Comparison of ENCODE assay signal across 9 cellular contexts in genomic region chr19:11736696-11737095, GRCh38. TPM values are rescaled to one million over a fixed set of nuclear protein-coding genes. Genes with fewer than 3 reads are reported as not detected.
DNase-seq lines count a peak whose midpoint lies in the region; ATAC-seq, FAIRE-seq and TF ChIP-seq lines count a peak whose summit lies in the region.
"Had no signal": no experiment of that assay in that cellular context is flagged by ENCODE, and none has a peak within 500 bp of the region (broad histone marks: within the 10 kb centered on the region; RNA-seq: fewer than 3 reads in every experiment).

No MANE protein-coding gene starts in this region.

- H3K27ac Mint-ChIP-seq in CD4-positive, CD25-positive, alpha-beta regulatory T cell = peak overlapping the region in 1 of 3 donors; percentile 25
- H3K27ac Mint-ChIP-seq in activated T-cell treated with anti-CD3 and anti-CD28 coated beads, Interleukin-2, amount 50 U/mL, for 72 hours = no peak overlapping the region

- no peak for ATAC-seq in CD4-positive, CD25-positive, alpha-beta regulatory T cell (ENCODE audit: low read depth in 2 of 2)
- no peak for ATAC-seq in activated T-cell treated with anti-CD3 and anti-CD28 coated beads, Interleukin-2, amount 50 U/mL, for 72 hours (replicated peaks in 1 of 2)
- ATAC-seq in GM21526 (IDR thresholded peaks at IDR 0.05; ENCODE audit: low FRiP score, unreplicated experiment) (no peak), HG02885 (IDR thresholded peaks at IDR 0.05; ENCODE audit: poor library complexity, unreplicated experiment) (no peak)

- peaks cover 10% of the 10 kb centered on the region for H3K27me3 Mint-ChIP-seq in CD4-positive, CD25-positive, alpha-beta regulatory T cell
- H3K27me3 Mint-ChIP-seq in activated T-cell treated with anti-CD3 and anti-CD28 coated beads, Interleukin-2, amount 50 U/mL, for 72 hours (ENCODE audit: low read depth) = no peaks in the 10 kb centered on the region

- no peak for FAIRE-seq in kidney (lab: Jason Lieb, UNC)
- no peak for FAIRE-seq in D721Med (lab: Jason Lieb, UNC)
- FAIRE-seq: colon had no signal

- peaks cover 18% of the 10 kb centered on the region for H3K4me1 ChIP-seq in CD4-positive, CD25-positive, alpha-beta regulatory T cell (ENCODE audit: control insufficient read depth, insufficient read depth, low read length, poor library complexity, severe bottlenecking)
- H3K4me1 ChIP-seq in kidney (ENCODE audit: control insufficient read depth in 1 of 2, insufficient read depth in 1 of 2, low read depth in 1 of 2, low read length in 2 of 2) = peaks cover 10 to 11% of the 10 kb centered on the region in 2 donors

- DNase-seq in CD4-positive, CD25-positive, alpha-beta regulatory T cell = no peak
- DNase-seq in HCEC 1CT (peak; percentile 39), kidney (peak; percentile 77), D721Med (ENCODE audit: insufficient read length, low spot score) (no peak), DMS153 (lab: John Stamatoyannopoulos, UW) (no peak)
- DNase-seq in activated T-cell treated with anti-CD3 and anti-CD28 coated beads, Interleukin-2, amount 50 U/mL, for 72 hours = peak in 1 of 2 donors; percentile 2

- peaks cover 7% of the 10 kb centered on the region for H3K36me3 Mint-ChIP-seq in CD4-positive, CD25-positive, alpha-beta regulatory T cell
- peaks cover 4 to 6% of the 10 kb centered on the region in 2 donors for H3K36me3 Mint-ChIP-seq in activated T-cell treated with anti-CD3 and anti-CD28 coated beads, Interleukin-2, amount 50 U/mL, for 72 hours (ENCODE audit: insufficient read depth in 2 of 2)

- no peaks in the 10 kb centered on the region for H3K27me3 ChIP-seq in CD4-positive, CD25-positive, alpha-beta regulatory T cell (ENCODE audit: control insufficient read depth, insufficient read depth, low read length)

- H3K9me3 ChIP-seq in CD4-positive, CD25-positive, alpha-beta regulatory T cell (ENCODE audit: control insufficient read depth in 2 of 2, low read length in 2 of 2) = no peaks in the 10 kb centered on the region
- no peaks in the 10 kb centered on the region for H3K9me3 ChIP-seq in kidney (ENCODE audit: control insufficient read depth in 1 of 2, low read length in 2 of 2)

- peaks cover 6 to 34% (median 19%) of the 10 kb centered on the region in 4 donors for H3K4me1 Mint-ChIP-seq in CD4-positive, CD25-positive, alpha-beta regulatory T cell
- H3K4me1 Mint-ChIP-seq in activated T-cell treated with anti-CD3 and anti-CD28 coated beads, Interleukin-2, amount 50 U/mL, for 72 hours (ENCODE audit: low read depth) = peaks cover 25% of the 10 kb centered on the region

- no peaks in the 10 kb centered on the region for H3K36me3 ChIP-seq in CD4-positive, CD25-positive, alpha-beta regulatory T cell (ENCODE audit: control insufficient read depth, insufficient read depth, low read length)
- H3K36me3 ChIP-seq in kidney (ENCODE audit: control insufficient read depth in 1 of 2, insufficient read depth in 2 of 2, low read length in 2 of 2) = no peaks in the 10 kb centered on the region

- no peak overlapping the region for H3K27ac ChIP-seq in CD4-positive, CD25-positive, alpha-beta regulatory T cell (ENCODE audit: insufficient read depth, low read length, poor library complexity, severe bottlenecking)
- H3K27ac ChIP-seq in kidney (ENCODE audit: low read depth in 2 of 2, low read length in 2 of 2) = no peak overlapping the region

- peak overlapping the region; percentile 86 to 99 (median 94) for H3K4me3 Mint-ChIP-seq in CD4-positive, CD25-positive, alpha-beta regulatory T cell
- peak overlapping the region; percentile 49 to 67 for H3K4me3 Mint-ChIP-seq in activated T-cell treated with anti-CD3 and anti-CD28 coated beads, Interleukin-2, amount 50 U/mL, for 72 hours

- H3K4me3 ChIP-seq in CD4-positive, CD25-positive, alpha-beta regulatory T cell (ENCODE audit: low read depth, low read length) = no peak overlapping the region
- no peak overlapping the region for H3K4me3 ChIP-seq in kidney (ENCODE audit: low read length in 2 of 2)

- intact Hi-C loops in kidney (cut with DNase I) = no loop called here

- H3K9me3 Mint-ChIP-seq in CD4-positive, CD25-positive, alpha-beta regulatory T cell = peaks cover 0 to 10% (median 0%) of the 10 kb centered on the region in 7 donors
- H3K9me3 Mint-ChIP-seq in activated T-cell treated with anti-CD3 and anti-CD28 coated beads, Interleukin-2, amount 50 U/mL, for 72 hours = no peaks in the 10 kb centered on the region

- no peak overlapping the region for H3K9ac ChIP-seq in kidney (ENCODE audit: low read length in 2 of 2)

- no peak for TF ChIP-seq CTCF in kidney (IDR thresholded peaks at IDR 0.05; ENCODE audit: borderline replicate concordance, extremely low read depth, insufficient read depth)
- no peak for TF ChIP-seq CTCF in D721Med (IDR thresholded peaks at IDR 0.05; ENCODE audit: insufficient read depth, missing control alignments)

RNA-seq across cellular contexts. Expression of gene ZNF823, which starts 2.0 kb away (rescaled TPM):
- total RNA-seq in CD4-positive, CD25-positive, alpha-beta regulatory T cell = 4.8 TPM
- 1 to 10 TPM; 1.6 to 4.2 (median 2.5) TPM for polyA plus RNA-seq in CD4-positive, CD25-positive, alpha-beta regulatory T cell
- 1 to 10 TPM; 1.4 to 3.3 TPM for total RNA-seq in activated T-cell treated with anti-CD3 and anti-CD28 coated beads, Interleukin-2, amount 50 U/mL, for 72 hours
- 12.5 TPM for total RNA-seq in kidney
- 5.6 TPM for polyA plus RNA-seq in kidney (ENCODE audit: insufficient read depth, low read depth, low replicate concordance)

RNA-seq across cellular contexts. Expression of gene ZNF441, which starts 30.1 kb away (rescaled TPM):
- total RNA-seq in CD4-positive, CD25-positive, alpha-beta regulatory T cell = 2.7 TPM
- 1 to 10 TPM; 3.7 to 6.3 (median 5.1) TPM for polyA plus RNA-seq in CD4-positive, CD25-positive, alpha-beta regulatory T cell
- total RNA-seq in activated T-cell treated with anti-CD3 and anti-CD28 coated beads, Interleukin-2, amount 50 U/mL, for 72 hours = 1 to 10 TPM; 5.3 to 6.0 TPM
- total RNA-seq in kidney = 19.3 TPM
- polyA plus RNA-seq in kidney (ENCODE audit: insufficient read depth, low read depth, low replicate concordance) = 4.4 TPM

Comparison
In these comparisons a context has a peak if more than half of its experiments do, and no peak if none do; other contexts are left out.
1. DNase-seq: peak in HCEC 1CT (single experiment) and kidney (single experiment); none in CD4-positive, CD25-positive, alpha-beta regulatory T cell (0 of 3), D721Med (single experiment) and DMS153 (single experiment).